In the genomic region with DNA sequence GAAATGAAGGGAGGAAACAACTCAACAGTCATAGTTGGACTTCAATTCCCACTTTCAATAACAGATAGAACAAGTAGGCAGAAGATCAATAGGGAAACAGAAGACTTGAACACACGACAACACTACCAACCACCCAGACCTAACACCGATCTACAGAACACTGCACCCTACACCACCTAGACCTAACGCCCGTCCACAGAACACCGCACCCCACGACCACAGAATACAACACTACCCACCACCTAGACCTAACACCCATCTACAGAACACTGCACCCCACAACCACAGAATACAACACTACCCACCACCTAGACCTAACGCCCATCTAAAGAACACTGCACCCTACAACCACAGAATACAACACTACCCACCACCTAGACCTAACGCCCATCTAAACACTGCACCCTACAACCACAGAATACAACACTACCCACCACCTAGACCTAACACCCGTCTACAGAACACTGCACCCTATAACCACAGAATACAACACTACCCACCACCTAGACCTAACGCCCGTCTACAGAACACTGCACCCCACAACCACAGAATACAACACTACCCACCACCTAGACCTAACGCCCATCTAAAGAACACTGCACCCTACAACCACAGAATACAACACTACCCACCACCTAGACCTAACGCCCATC, we compare ENCODE assay signal across 10 cellular contexts. TPM values are rescaled to one million over a fixed set of nuclear protein-coding genes. Genes with fewer than 3 reads are reported as not detected.
A peak's percentile ranks its signal among the peaks of the same experiment; 100 is the strongest.
DNase-seq lines count a peak whose midpoint lies in the region; ATAC-seq, FAIRE-seq and TF ChIP-seq lines count a peak whose summit lies in the region.
"Not testable (repeated sequence)": the region's sequence is repeated elsewhere in the genome, so short reads cannot be mapped to it uniquely, and the experiment has no call there.
"Had no signal": no experiment of that assay in that cellular context is flagged by ENCODE, and none has a peak within 500 bp of the region (broad histone marks: within the 10 kb centered on the region; RNA-seq: fewer than 3 reads in every experiment).

No MANE protein-coding gene starts in this region.

- H3K79me1 ChIP-seq in H1 (ENCODE audit: low read depth, low read length) = not testable (repeated sequence)

- H3K79me2 ChIP-seq in H1 (ENCODE audit: control insufficient read depth in 1 of 2, insufficient read depth in 2 of 2, low read length in 2 of 2) = peaks cover 6 to 14% of the 10 kb centered on the region in 2 experiments; a peak in 1 of 4 replicates

- H3K9me3 ChIP-seq in CD8-positive, alpha-beta memory T cell (ENCODE audit: low read length); H1 (ENCODE audit: insufficient read depth in 2 of 2, low read depth in 1 of 2, low read length in 1 of 2): not testable (repeated sequence)

- H2BK20ac ChIP-seq in H1 (ENCODE audit: low read length) = not testable (repeated sequence)

- H3K23ac ChIP-seq in H1 (ENCODE audit: insufficient read length) = not testable (repeated sequence)

- TF ChIP-seq EP300 in H1 (IDR thresholded peaks at IDR 0.05; ENCODE audit: borderline replicate concordance in 1 of 2, low read depth in 2 of 2, low read length in 2 of 2) = not testable (repeated sequence)

- H2BK15ac ChIP-seq in H1 (ENCODE audit: low read length) = not testable (repeated sequence)

- peak overlapping the region; percentile 74 for H4K91ac ChIP-seq in H1 (replicated peaks; ENCODE audit: insufficient read length, low read length)

- H3K4me3 ChIP-seq in CD8-positive, alpha-beta memory T cell (ENCODE audit: low read length); H1 (ENCODE audit: extremely low read depth in 1 of 4, insufficient read depth in 2 of 4, low read depth in 3 of 4, low read length in 4 of 4): not testable (repeated sequence)

- H3K27ac Mint-ChIP-seq in CD8-positive, alpha-beta memory T cell = peak overlapping the region; percentile 28 to 97 (median 90)
- H3K27ac Mint-ChIP-seq in activated T-helper 1 cell treated with anti-CD3 and anti-CD28 coated beads, Interleukin-12 subunit alpha, Interleukin-12 subunit beta, Interleukin-2, Interleukin-4 antibody, amounts not matched to agents 30 ng/mL and 10 ng/mL and 1 ng/mL, durations not matched to agents 14 hours and 24 hours and 36 hours = peak overlapping the region; percentile 10
- H3K27ac Mint-ChIP-seq in central memory CD8-positive, alpha-beta T cell (ENCODE audit: low read depth) = peak overlapping the region; percentile 68
- peak overlapping the region; percentile 88 to 100 (median 96) for H3K27ac Mint-ChIP-seq in immature natural killer cell
- H3K27ac Mint-ChIP-seq in natural killer cell = peak overlapping the region; percentile 86 to 90
- H3K27ac Mint-ChIP-seq in neural crest cell (ENCODE audit: unreplicated experiment) = peak overlapping the region; percentile 72

- not testable (repeated sequence) for TF ChIP-seq POLR2A in H1 (IDR thresholded peaks at IDR 0.05; ENCODE audit: control extremely low read depth in 1 of 2, low read depth in 2 of 2, low read length in 2 of 2)

- H3K27ac ChIP-seq in CD8-positive, alpha-beta memory T cell (ENCODE audit: low read depth, low read length); H1 (ENCODE audit: low read depth, low read length): not testable (repeated sequence)

- H3K36me3 Mint-ChIP-seq in CD8-positive, alpha-beta memory T cell; activated T-helper 1 cell treated with anti-CD3 and anti-CD28 coated beads, Interleukin-12 subunit alpha, Interleukin-12 subunit beta, Interleukin-2, Interleukin-4 antibody, amounts not matched to agents 30 ng/mL and 10 ng/mL and 1 ng/mL, durations not matched to agents 14 hours and 24 hours and 36 hours (ENCODE audit: low read depth); immature natural killer cell; natural killer cell; neural crest cell (ENCODE audit: low read depth): not testable (repeated sequence)
- H3K36me3 Mint-ChIP-seq in central memory CD8-positive, alpha-beta T cell (ENCODE audit: insufficient read depth) = peaks cover 17% of the 10 kb centered on the region

- H3K4ac ChIP-seq in H1 (replicated peaks; ENCODE audit: insufficient read length, low read depth, low read length) = not testable (repeated sequence)

- not testable (repeated sequence) for H3K4me1 ChIP-seq in CD8-positive, alpha-beta memory T cell (ENCODE audit: insufficient read depth, low read length); H1 (replicated peaks in 1 of 4; ENCODE audit: control insufficient read depth in 3 of 4, insufficient read depth in 4 of 4, low read length in 3 of 4)

- H3K36me3 ChIP-seq in CD8-positive, alpha-beta memory T cell (ENCODE audit: insufficient read depth, low read length); H1 (ENCODE audit: control insufficient read depth in 2 of 4, insufficient read depth in 4 of 4, low read length in 3 of 4): not testable (repeated sequence)

- not testable (repeated sequence) for H4K5ac ChIP-seq in H1 (ENCODE audit: insufficient read length, low read depth, low read length)

- H3K27me3 Mint-ChIP-seq in CD8-positive, alpha-beta memory T cell; activated T-helper 1 cell treated with anti-CD3 and anti-CD28 coated beads, Interleukin-12 subunit alpha, Interleukin-12 subunit beta, Interleukin-2, Interleukin-4 antibody, amounts not matched to agents 30 ng/mL and 10 ng/mL and 1 ng/mL, durations not matched to agents 14 hours and 24 hours and 36 hours (ENCODE audit: insufficient read depth); central memory CD8-positive, alpha-beta T cell; natural killer cell (ENCODE audit: low read depth in 2 of 2); neural crest cell (ENCODE audit: low read depth): not testable (repeated sequence)
- peaks cover 19 to 37% (median 32%) of the 10 kb centered on the region in 3 donors for H3K27me3 Mint-ChIP-seq in immature natural killer cell (ENCODE audit: low read depth in 3 of 3)

- not testable (repeated sequence) for H3K23me2 ChIP-seq in H1 (ENCODE audit: low read depth, low read length)

- 88% methylated on average over 13 of the region's 13 CpGs; no CpG with 5 or more reads in 1 of the 2 experiments for WGBS in H1 (ENCODE audit: extremely low coverage in 1 of 2, insufficient coverage in 1 of 2, insufficient read length in 1 of 2, insufficient replicate concordance in 2 of 2, low coverage in 1 of 2, low lambda C conversion rate in 2 of 2, missing lambda C conversion rate in 1 of 2), 2 experiments

- H3K27me3 ChIP-seq in CD8-positive, alpha-beta memory T cell (ENCODE audit: insufficient read depth, low read length, poor library complexity, severe bottlenecking); H1 (replicated peaks in 1 of 4; ENCODE audit: control insufficient read depth in 3 of 4, extremely low read depth in 1 of 4, insufficient read depth in 3 of 4, low read length in 3 of 4): not testable (repeated sequence)

- H3K4me2 ChIP-seq in H1 (ENCODE audit: insufficient read depth in 1 of 2, low read depth in 2 of 2, low read length in 2 of 2) = not testable (repeated sequence)

- not testable (repeated sequence) for H3K9ac ChIP-seq in H1 (replicated peaks in 1 of 4; ENCODE audit: extremely low read depth in 1 of 4, low read depth in 3 of 4, low read length in 3 of 4)

- not testable (repeated sequence) for H3K14ac ChIP-seq in H1 (ENCODE audit: insufficient read length)

- CTCF ChIA-PET in CD8-positive, alpha-beta memory T cell (lab: Charles Lee) = not testable (repeated sequence)
- CTCF ChIA-PET in H1 (lab: Charles Lee; ENCODE audit: partially characterized antibody) = interaction anchor here (1.1 to 18.0 kb wide), 2 partner anchors 25 to 41 kb away, joined by 4 to 202 read pairs; a partner anchor contains a TSS

- H3K4me1 Mint-ChIP-seq in CD8-positive, alpha-beta memory T cell = peaks cover 20 to 21% (median 21%) of the 10 kb centered on the region in 3 donors
- H3K4me1 Mint-ChIP-seq in activated T-helper 1 cell treated with anti-CD3 and anti-CD28 coated beads, Interleukin-12 subunit alpha, Interleukin-12 subunit beta, Interleukin-2, Interleukin-4 antibody, amounts not matched to agents 30 ng/mL and 10 ng/mL and 1 ng/mL, durations not matched to agents 14 hours and 24 hours and 36 hours (ENCODE audit: low read depth); neural crest cell: not testable (repeated sequence)
- peaks cover 14% of the 10 kb centered on the region for H3K4me1 Mint-ChIP-seq in central memory CD8-positive, alpha-beta T cell
- peaks cover 25 to 29% of the 10 kb centered on the region in 2 donors for H3K4me1 Mint-ChIP-seq in immature natural killer cell
- peaks cover 19 to 20% of the 10 kb centered on the region in 2 donors for H3K4me1 Mint-ChIP-seq in natural killer cell

- not testable (repeated sequence) for FAIRE-seq in H1 (lab: Jason Lieb, UNC)

- H4K20me1 ChIP-seq in H1 (replicated peaks in 1 of 2; ENCODE audit: control insufficient read depth in 1 of 2, insufficient read depth in 2 of 2, low read length in 2 of 2) = not testable (repeated sequence)

- peak overlapping the region; percentile 54 for H2BK120ac ChIP-seq in H1 (replicated peaks; ENCODE audit: low read depth, low read length)

- not testable (repeated sequence) for H3K18ac ChIP-seq in H1 (ENCODE audit: extremely low read depth, low read length)

- intact Hi-C loops in activated T-helper 1 cell treated with anti-CD3 and anti-CD28 coated beads, Interleukin-12 subunit alpha, Interleukin-12 subunit beta, Interleukin-2, Interleukin-4 antibody, amounts not matched to agents 30 ng/mL and 10 ng/mL and 1 ng/mL, durations not matched to agents 14 hours and 24 hours and 36 hours (cut with micrococcal nuclease) = not testable (repeated sequence)
- intact Hi-C loops in natural killer cell (cut with micrococcal nuclease) = loop anchor here (1.0 to 10.0 kb wide), 3 partner anchors 41 to 371 kb away; a partner anchor contains a TSS

- peak overlapping the region; percentile 39; the same call in 1 of the 2 replicates for H2AK5ac ChIP-seq in H1 (ENCODE audit: low read depth, low read length)

- H2BK5ac ChIP-seq in H1 (ENCODE audit: low read depth, low read length) = not testable (repeated sequence)

- DNase-seq in CD8-positive, alpha-beta memory T cell = peak in 1 of 5 donors; percentile 64
- DNase-seq in activated T-helper 1 cell treated with anti-CD3 and anti-CD28 coated beads, Interleukin-12 subunit alpha, Interleukin-12 subunit beta, Interleukin-2, Interleukin-4 antibody, amounts not matched to agents 30 ng/mL and 10 ng/mL and 1 ng/mL, durations not matched to agents 14 hours and 24 hours and 36 hours (ENCODE audit: low spot score); H1 (ENCODE audit: low read depth in 1 of 2, low spot score in 2 of 2); neural crest cell (ENCODE audit: low read depth, low spot score): not testable (repeated sequence)
- DNase-seq in central memory CD8-positive, alpha-beta T cell (ENCODE audit: low spot score in 2 of 2) = peak in 1 of 2 donors; percentile 57
- DNase-seq in immature natural killer cell = peak; percentile 76 to 84 (median 83)
- DNase-seq in natural killer cell = peak; percentile 63

- not testable (repeated sequence) for H4K8ac ChIP-seq in H1 (ENCODE audit: extremely low read depth, insufficient read depth, low read length)

- TF ChIP-seq RAD21 in H1 (IDR thresholded peaks at IDR 0.05 in 1 of 2, conservative IDR thresholded peaks at IDR 0.05 in 1 of 2; ENCODE audit: low read depth in 2 of 2, low read length in 2 of 2) = not testable (repeated sequence)

- POLR2A ChIA-PET in CD8-positive, alpha-beta memory T cell (lab: Charles Lee) = not testable (repeated sequence)
- POLR2A ChIA-PET in H1 (lab: Charles Lee; ENCODE audit: partially characterized antibody) = interaction anchor here (17.6 kb wide), 1 partner anchor 29 kb away, joined by 388 read pairs; a partner anchor contains a TSS

- H3K4me3 Mint-ChIP-seq in CD8-positive, alpha-beta memory T cell = peak overlapping the region in 1 of 7 donors; percentile 25
- H3K4me3 Mint-ChIP-seq in activated T-helper 1 cell treated with anti-CD3 and anti-CD28 coated beads, Interleukin-12 subunit alpha, Interleukin-12 subunit beta, Interleukin-2, Interleukin-4 antibody, amounts not matched to agents 30 ng/mL and 10 ng/mL and 1 ng/mL, durations not matched to agents 14 hours and 24 hours and 36 hours; neural crest cell: not testable (repeated sequence)
- H3K4me3 Mint-ChIP-seq in central memory CD8-positive, alpha-beta T cell = peak overlapping the region; percentile 5
- H3K4me3 Mint-ChIP-seq in immature natural killer cell = peak overlapping the region; percentile 10 to 73 (median 57)
- peak overlapping the region; percentile 25 for H3K4me3 Mint-ChIP-seq in natural killer cell

- peak overlapping the region; percentile 98 for H3K56ac ChIP-seq in H1 (replicated peaks; ENCODE audit: insufficient read length, low read depth, low read length)

- not testable (repeated sequence) for TF ChIP-seq CTCF in H1 (IDR thresholded peaks at IDR 0.05; ENCODE audit: control extremely low read depth in 1 of 3, insufficient read depth in 1 of 3, low read depth in 1 of 3, low read length in 3 of 3); natural killer cell (IDR thresholded peaks at IDR 0.05); neural crest cell (conservative IDR thresholded peaks at IDR 0.05)

- not testable (repeated sequence) for H2BK12ac ChIP-seq in H1 (ENCODE audit: low read depth, low read length)

- ATAC-seq in central memory CD8-positive, alpha-beta T cell (replicated peaks; ENCODE audit: extremely low read depth, poor library complexity, severe bottlenecking) = peak; percentile 68
- ATAC-seq in natural killer cell = peak; percentile 40 to 72 (median 71)

- H2AFZ ChIP-seq in H1 (ENCODE audit: low read length) = not testable (repeated sequence)

- peaks cover 3 to 16% (median 9%) of the 10 kb centered on the region in 5 donors for H3K9me3 Mint-ChIP-seq in CD8-positive, alpha-beta memory T cell
- not testable (repeated sequence) for H3K9me3 Mint-ChIP-seq in activated T-helper 1 cell treated with anti-CD3 and anti-CD28 coated beads, Interleukin-12 subunit alpha, Interleukin-12 subunit beta, Interleukin-2, Interleukin-4 antibody, amounts not matched to agents 30 ng/mL and 10 ng/mL and 1 ng/mL, durations not matched to agents 14 hours and 24 hours and 36 hours; central memory CD8-positive, alpha-beta T cell; natural killer cell; neural crest cell
- peaks cover 10 to 27% (median 23%) of the 10 kb centered on the region in 6 donors for H3K9me3 Mint-ChIP-seq in immature natural killer cell

RNA-seq across cellular contexts. Expression of a gene that starts 9.2 kb away (rescaled TPM):
- total RNA-seq in CD8-positive, alpha-beta memory T cell = 10 to 100 TPM; 46.1 to 49.8 TPM
- polyA plus RNA-seq in CD8-positive, alpha-beta memory T cell = 24.6 TPM
- total RNA-seq in activated T-helper 1 cell treated with anti-CD3 and anti-CD28 coated beads, Interleukin-12 subunit alpha, Interleukin-12 subunit beta, Interleukin-2, Interleukin-4 antibody, amounts not matched to agents 30 ng/mL and 10 ng/mL and 1 ng/mL, durations not matched to agents 14 hours and 24 hours and 36 hours = 50.9 and 55.4 TPM in 2 replicates
- total RNA-seq in H1 (2021; fragmentation: NEBNext Ultra II Directional; extraction: Animal tissue kit (Norgen Biotek cat#: 25700)) = 76.7 and 77.7 TPM in 2 replicates
- 49.7 and 74.5 TPM in 2 replicates for polyA plus RNA-seq in H1 (2011; rRNA removed)
- 47.5 TPM for polyA plus RNA-seq in H1 (2011; cell fraction: cytosol; rRNA removed)
- polyA plus RNA-seq in H1 (2011; cell fraction: nucleus; rRNA removed) = 57.4 TPM
- 32.6 to 40.3 TPM (median 35.4 TPM) in 4 replicates for polyA plus RNA-seq in H1 (2012, experiment 1 of 2)
- 37.6 TPM for polyA plus RNA-seq in H1 (2012, experiment 2 of 2)
- polyA plus RNA-seq in H1 (2013, experiment 1 of 2) = 52.6 TPM
- polyA plus RNA-seq in H1 (2013, experiment 2 of 2) = 60.1 TPM
- 42.7 and 55.0 TPM in 2 replicates for polyA minus RNA-seq in H1 (2011; rRNA and poly(A)+ RNA removed)
- 37.8 TPM for polyA minus RNA-seq in H1 (2011; cell fraction: cytosol; rRNA and poly(A)+ RNA removed)
- 20.0 TPM for polyA minus RNA-seq in H1 (2011; cell fraction: nucleus; rRNA and poly(A)+ RNA removed)
- 10 to 100 TPM; 12.3 to 16.1 (median 14.9) TPM for polyA plus RNA-seq in immature natural killer cell
- 10 to 100 TPM; 19.9 to 28.5 (median 25.9) TPM for total RNA-seq in natural killer cell
- total RNA-seq in neural crest cell = 73.8 and 76.4 TPM in 2 replicates

RNA-seq across cellular contexts. Expression of a gene that starts 22.9 kb away (rescaled TPM):
- total RNA-seq in CD8-positive, alpha-beta memory T cell = not detected
- polyA plus RNA-seq in CD8-positive, alpha-beta memory T cell = not detected
- 0.26 TPM in 1 of 2 replicates, not detected in the other for total RNA-seq in activated T-helper 1 cell treated with anti-CD3 and anti-CD28 coated beads, Interleukin-12 subunit alpha, Interleukin-12 subunit beta, Interleukin-2, Interleukin-4 antibody, amounts not matched to agents 30 ng/mL and 10 ng/mL and 1 ng/mL, durations not matched to agents 14 hours and 24 hours and 36 hours
- 193 TPM in 2 replicates for total RNA-seq in H1 (2021; fragmentation: NEBNext Ultra II Directional; extraction: Animal tissue kit (Norgen Biotek cat#: 25700))
- 26.8 and 33.6 TPM in 2 replicates for polyA plus RNA-seq in H1 (2011; rRNA removed)
- polyA plus RNA-seq in H1 (2011; cell fraction: cytosol; rRNA removed) = 26.1 TPM
- 27.8 TPM for polyA plus RNA-seq in H1 (2011; cell fraction: nucleus; rRNA removed)
- 116 to 146 TPM (median 142 TPM) in 4 replicates for polyA plus RNA-seq in H1 (2012, experiment 1 of 2)
- 93.0 TPM for polyA plus RNA-seq in H1 (2012, experiment 2 of 2)
- 124 TPM for polyA plus RNA-seq in H1 (2013, experiment 1 of 2)
- 130 TPM for polyA plus RNA-seq in H1 (2013, experiment 2 of 2)
- polyA minus RNA-seq in H1 (2011; rRNA and poly(A)+ RNA removed) = 14.4 and 18.9 TPM in 2 replicates
- 50.8 TPM for polyA minus RNA-seq in H1 (2011; cell fraction: cytosol; rRNA and poly(A)+ RNA removed)
- polyA minus RNA-seq in H1 (2011; cell fraction: nucleus; rRNA and poly(A)+ RNA removed) = 14.0 TPM
- 1 to 10 TPM in 1 of 3 donors, under 1 TPM in 2; 0.10 to 2.7 (median 0.48) TPM for polyA plus RNA-seq in immature natural killer cell
- 10 to 100 TPM in 1 of 3 donors, 1 to 10 TPM in 2; 2.7 to 13.5 (median 2.7) TPM for total RNA-seq in natural killer cell
- total RNA-seq in neural crest cell = 19.7 and 19.8 TPM in 2 replicates
- total RNA-seq: A673; CD4-positive, alpha-beta memory T cell had no signal
- polyA plus RNA-seq: CD4-positive, alpha-beta memory T cell; CD4-positive, CD25-positive, alpha-beta regulatory T cell had no signal

RNA-seq across cellular contexts. Expression of a gene that starts 41.4 kb away (rescaled TPM):
- 100 to 1,000 TPM; 159 to 173 TPM for total RNA-seq in CD8-positive, alpha-beta memory T cell
- polyA plus RNA-seq in CD8-positive, alpha-beta memory T cell = 180 TPM
- total RNA-seq in activated T-helper 1 cell treated with anti-CD3 and anti-CD28 coated beads, Interleukin-12 subunit alpha, Interleukin-12 subunit beta, Interleukin-2, Interleukin-4 antibody, amounts not matched to agents 30 ng/mL and 10 ng/mL and 1 ng/mL, durations not matched to agents 14 hours and 24 hours and 36 hours = 112 and 119 TPM in 2 replicates
- 94.2 and 95.5 TPM in 2 replicates for total RNA-seq in H1 (2021; fragmentation: NEBNext Ultra II Directional; extraction: Animal tissue kit (Norgen Biotek cat#: 25700))
- polyA plus RNA-seq in H1 (2011; rRNA removed) (98.4 and 148 TPM in 2 replicates), immature natural killer cell (100 to 1,000 TPM; 230 to 380 (median 276) TPM)
- polyA plus RNA-seq in H1 (2011; cell fraction: cytosol; rRNA removed) = 114 TPM
- polyA plus RNA-seq in H1 (2011; cell fraction: nucleus; rRNA removed) = 38.7 TPM
- polyA plus RNA-seq in H1 (2012, experiment 1 of 2) = 75.0 to 122 TPM (median 90.1 TPM) in 4 replicates
- 222 TPM for polyA plus RNA-seq in H1 (2012, experiment 2 of 2)
- 120 TPM for polyA plus RNA-seq in H1 (2013, experiment 1 of 2)
- 134 TPM for polyA plus RNA-seq in H1 (2013, experiment 2 of 2)
- polyA minus RNA-seq in H1 (2011; rRNA and poly(A)+ RNA removed) = 33.6 and 51.7 TPM in 2 replicates
- polyA minus RNA-seq in H1 (2011; cell fraction: cytosol; rRNA and poly(A)+ RNA removed) = 50.3 TPM
- polyA minus RNA-seq in H1 (2011; cell fraction: nucleus; rRNA and poly(A)+ RNA removed) = 18.1 TPM
- total RNA-seq in natural killer cell (100 to 1,000 TPM; 158 to 265 (median 247) TPM), neural crest cell (76.2 and 78.1 TPM in 2 replicates)

Comparison
In these comparisons a context has a peak if more than half of its experiments do, and no peak if none do; other contexts are left out.
1. H3K27ac Mint-ChIP-seq: peak in every context shown above with its lines; median percentile 96 in immature natural killer cell; 90 in CD8-positive, alpha-beta memory T cell; 88 in natural killer cell; 72 in neural crest cell; 68 in central memory CD8-positive, alpha-beta T cell; 10 in activated T-helper 1 cell treated with anti-CD3 and anti-CD28 coated beads, Interleukin-12 subunit alpha, Interleukin-12 subunit beta, Interleukin-2, Interleukin-4 antibody, amounts not matched to agents 30 ng/mL and 10 ng/mL and 1 ng/mL, durations not matched to agents 14 hours and 24 hours and 36 hours.